In the genomic region with DNA sequence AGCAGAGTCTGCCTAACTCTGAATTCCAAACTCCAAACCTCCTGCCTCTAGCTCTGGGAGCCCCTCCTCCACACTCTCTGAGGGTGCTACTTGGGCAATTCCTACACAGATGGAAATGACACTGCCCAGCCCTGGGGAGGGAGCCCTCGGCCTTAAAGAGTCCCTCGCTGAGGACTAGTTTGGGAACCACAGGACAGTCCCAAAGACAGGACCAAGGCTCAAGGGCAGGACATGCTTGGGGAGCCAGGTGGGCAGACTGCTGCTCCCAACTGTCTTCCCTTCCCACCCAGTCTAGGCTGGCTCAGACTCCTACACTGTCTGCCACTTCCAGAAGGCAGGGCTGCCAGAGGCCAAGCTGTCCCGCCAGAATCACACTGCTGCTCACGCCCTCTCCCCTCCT, we compare ENCODE assay signal across 2 cellular contexts.
TF ChIP-seq lines count a peak whose summit lies in the region.

No MANE protein-coding gene starts in this region.

TF ChIP-seq in GM23338, 12 proteins besides CTCF, POLR2A, EP300 and RAD21 (continued from another document):
- TF ChIP-seq JUNB (IDR thresholded peaks at IDR 0.05; ENCODE audit: unreplicated experiment) (no peak), ZNF331 (CRISPR knock-in tag; IDR thresholded peaks at IDR 0.05; ENCODE audit: low read depth) (no peak), EZH2 (IDR thresholded peaks at IDR 0.05; ENCODE audit: low read depth, unreplicated experiment) (no peak), ZNF114 (CRISPR knock-in tag; IDR thresholded peaks at IDR 0.05) (no peak), STAT1 (IDR thresholded peaks at IDR 0.05; ENCODE audit: unreplicated experiment) (no peak), EZH2phosphoT487 (IDR thresholded peaks at IDR 0.05; ENCODE audit: unreplicated experiment) (no peak), CREB1 (CRISPR knock-in tag; IDR thresholded peaks at IDR 0.05; ENCODE audit: low read depth) (no peak), ZNF462 (CRISPR knock-in tag; IDR thresholded peaks at IDR 0.05) (no peak), POLR2AphosphoS5 (IDR thresholded peaks at IDR 0.05; ENCODE audit: low read depth) (no peak)
- TF ChIP-seq, protein P1, sequence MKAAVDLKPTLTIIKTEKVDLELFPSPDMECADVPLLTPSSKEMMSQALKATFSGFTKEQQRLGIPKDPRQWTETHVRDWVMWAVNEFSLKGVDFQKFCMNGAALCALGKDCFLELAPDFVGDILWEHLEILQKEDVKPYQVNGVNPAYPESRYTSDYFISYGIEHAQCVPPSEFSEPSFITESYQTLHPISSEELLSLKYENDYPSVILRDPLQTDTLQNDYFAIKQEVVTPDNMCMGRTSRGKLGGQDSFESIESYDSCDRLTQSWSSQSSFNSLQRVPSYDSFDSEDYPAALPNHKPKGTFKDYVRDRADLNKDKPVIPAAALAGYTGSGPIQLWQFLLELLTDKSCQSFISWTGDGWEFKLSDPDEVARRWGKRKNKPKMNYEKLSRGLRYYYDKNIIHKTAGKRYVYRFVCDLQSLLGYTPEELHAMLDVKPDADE (IDR thresholded peaks at IDR 0.05) = no peak
TF ChIP-seq in GM23338: peak in this region for 0.

TF ChIP-seq in WTC11, 78 proteins besides CTCF, POLR2A, EP300 and RAD21 (continued from another document):
- TF ChIP-seq, protein P2, sequence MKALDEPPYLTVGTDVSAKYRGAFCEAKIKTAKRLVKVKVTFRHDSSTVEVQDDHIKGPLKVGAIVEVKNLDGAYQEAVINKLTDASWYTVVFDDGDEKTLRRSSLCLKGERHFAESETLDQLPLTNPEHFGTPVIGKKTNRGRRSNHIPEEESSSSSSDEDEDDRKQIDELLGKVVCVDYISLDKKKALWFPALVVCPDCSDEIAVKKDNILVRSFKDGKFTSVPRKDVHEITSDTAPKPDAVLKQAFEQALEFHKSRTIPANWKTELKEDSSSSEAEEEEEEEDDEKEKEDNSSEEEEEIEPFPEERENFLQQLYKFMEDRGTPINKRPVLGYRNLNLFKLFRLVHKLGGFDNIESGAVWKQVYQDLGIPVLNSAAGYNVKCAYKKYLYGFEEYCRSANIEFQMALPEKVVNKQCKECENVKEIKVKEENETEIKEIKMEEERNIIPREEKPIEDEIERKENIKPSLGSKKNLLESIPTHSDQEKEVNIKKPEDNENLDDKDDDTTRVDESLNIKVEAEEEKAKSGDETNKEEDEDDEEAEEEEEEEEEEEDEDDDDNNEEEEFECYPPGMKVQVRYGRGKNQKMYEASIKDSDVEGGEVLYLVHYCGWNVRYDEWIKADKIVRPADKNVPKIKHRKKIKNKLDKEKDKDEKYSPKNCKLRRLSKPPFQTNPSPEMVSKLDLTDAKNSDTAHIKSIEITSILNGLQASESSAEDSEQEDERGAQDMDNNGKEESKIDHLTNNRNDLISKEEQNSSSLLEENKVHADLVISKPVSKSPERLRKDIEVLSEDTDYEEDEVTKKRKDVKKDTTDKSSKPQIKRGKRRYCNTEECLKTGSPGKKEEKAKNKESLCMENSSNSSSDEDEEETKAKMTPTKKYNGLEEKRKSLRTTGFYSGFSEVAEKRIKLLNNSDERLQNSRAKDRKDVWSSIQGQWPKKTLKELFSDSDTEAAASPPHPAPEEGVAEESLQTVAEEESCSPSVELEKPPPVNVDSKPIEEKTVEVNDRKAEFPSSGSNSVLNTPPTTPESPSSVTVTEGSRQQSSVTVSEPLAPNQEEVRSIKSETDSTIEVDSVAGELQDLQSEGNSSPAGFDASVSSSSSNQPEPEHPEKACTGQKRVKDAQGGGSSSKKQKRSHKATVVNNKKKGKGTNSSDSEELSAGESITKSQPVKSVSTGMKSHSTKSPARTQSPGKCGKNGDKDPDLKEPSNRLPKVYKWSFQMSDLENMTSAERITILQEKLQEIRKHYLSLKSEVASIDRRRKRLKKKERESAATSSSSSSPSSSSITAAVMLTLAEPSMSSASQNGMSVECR (CRISPR knock-in tag; IDR thresholded peaks at IDR 0.05; ENCODE audit: borderline replicate concordance) = no peak
- TF ChIP-seq NR1H2 (CRISPR knock-in tag; IDR thresholded peaks at IDR 0.05) = no peak
- TF ChIP-seq GRHL2 (CRISPR knock-in tag; IDR thresholded peaks at IDR 0.05; ENCODE audit: insufficient replicate concordance, severe bottlenecking) = no peak
- no peak for TF ChIP-seq E2F5 (CRISPR knock-in tag; IDR thresholded peaks at IDR 0.05)
- no peak for TF ChIP-seq NFE2L1 (CRISPR knock-in tag; IDR thresholded peaks at IDR 0.05)
- no peak for TF ChIP-seq NR2C2 (CRISPR knock-in tag; IDR thresholded peaks at IDR 0.05)
- no peak for TF ChIP-seq E2F1 (CRISPR knock-in tag; IDR thresholded peaks at IDR 0.05)
- no peak for TF ChIP-seq USF2 (CRISPR knock-in tag; IDR thresholded peaks at IDR 0.05)
- TF ChIP-seq FOXP4 (CRISPR knock-in tag; IDR thresholded peaks at IDR 0.05) = no peak
- TF ChIP-seq ETV6 (CRISPR knock-in tag; IDR thresholded peaks at IDR 0.05) = no peak
- no peak for TF ChIP-seq ZBTB43 (CRISPR knock-in tag; IDR thresholded peaks at IDR 0.05)
- TF ChIP-seq, protein P3, sequence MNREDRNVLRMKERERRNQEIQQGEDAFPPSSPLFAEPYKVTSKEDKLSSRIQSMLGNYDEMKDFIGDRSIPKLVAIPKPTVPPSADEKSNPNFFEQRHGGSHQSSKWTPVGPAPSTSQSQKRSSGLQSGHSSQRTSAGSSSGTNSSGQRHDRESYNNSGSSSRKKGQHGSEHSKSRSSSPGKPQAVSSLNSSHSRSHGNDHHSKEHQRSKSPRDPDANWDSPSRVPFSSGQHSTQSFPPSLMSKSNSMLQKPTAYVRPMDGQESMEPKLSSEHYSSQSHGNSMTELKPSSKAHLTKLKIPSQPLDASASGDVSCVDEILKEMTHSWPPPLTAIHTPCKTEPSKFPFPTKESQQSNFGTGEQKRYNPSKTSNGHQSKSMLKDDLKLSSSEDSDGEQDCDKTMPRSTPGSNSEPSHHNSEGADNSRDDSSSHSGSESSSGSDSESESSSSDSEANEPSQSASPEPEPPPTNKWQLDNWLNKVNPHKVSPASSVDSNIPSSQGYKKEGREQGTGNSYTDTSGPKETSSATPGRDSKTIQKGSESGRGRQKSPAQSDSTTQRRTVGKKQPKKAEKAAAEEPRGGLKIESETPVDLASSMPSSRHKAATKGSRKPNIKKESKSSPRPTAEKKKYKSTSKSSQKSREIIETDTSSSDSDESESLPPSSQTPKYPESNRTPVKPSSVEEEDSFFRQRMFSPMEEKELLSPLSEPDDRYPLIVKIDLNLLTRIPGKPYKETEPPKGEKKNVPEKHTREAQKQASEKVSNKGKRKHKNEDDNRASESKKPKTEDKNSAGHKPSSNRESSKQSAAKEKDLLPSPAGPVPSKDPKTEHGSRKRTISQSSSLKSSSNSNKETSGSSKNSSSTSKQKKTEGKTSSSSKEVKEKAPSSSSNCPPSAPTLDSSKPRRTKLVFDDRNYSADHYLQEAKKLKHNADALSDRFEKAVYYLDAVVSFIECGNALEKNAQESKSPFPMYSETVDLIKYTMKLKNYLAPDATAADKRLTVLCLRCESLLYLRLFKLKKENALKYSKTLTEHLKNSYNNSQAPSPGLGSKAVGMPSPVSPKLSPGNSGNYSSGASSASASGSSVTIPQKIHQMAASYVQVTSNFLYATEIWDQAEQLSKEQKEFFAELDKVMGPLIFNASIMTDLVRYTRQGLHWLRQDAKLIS (CRISPR knock-in tag; IDR thresholded peaks at IDR 0.05; ENCODE audit: borderline replicate concordance) = no peak
- no peak for TF ChIP-seq PRRX2 (CRISPR knock-in tag; IDR thresholded peaks at IDR 0.05)
